In genomic region chr11:59219836-59220235, GRCh38 we compare ENCODE assay signal across 19 cellular contexts. TPM values are rescaled to one million over a fixed set of nuclear protein-coding genes. Genes with fewer than 3 reads are reported as not detected.
"Had no signal": no experiment of that assay in that cellular context is flagged by ENCODE, and none has a peak within 500 bp of the region (broad histone marks: within the 10 kb centered on the region; RNA-seq: fewer than 3 reads in every experiment).

No MANE protein-coding gene starts in this region.

- H3K4me3 Mint-ChIP-seq: endodermal cell, natural killer cell, neural crest cell had no signal

- H3K4me1 ChIP-seq: colonic mucosa had no signal

- H3K4me1 Mint-ChIP-seq: neural crest cell had no signal

- H3K27ac Mint-ChIP-seq: endodermal cell, natural killer cell had no signal

- H3K9me3 ChIP-seq: colonic mucosa, heart left ventricle, mucosa of descending colon, ovary, right atrium auricular region had no signal

- H3K9me3 Mint-ChIP-seq: endodermal cell, natural killer cell, neural crest cell had no signal

- DNase-seq: colonic mucosa; effector CD4-positive, alpha-beta T cell; endodermal cell; erythroblast; heart left ventricle; hippocampal formation; mammary epithelial cell; mucosa of descending colon; natural killer cell; nucleus accumbens; ovary; small intestine; stimulated activated CD4-positive, alpha-beta T cell treated with anti-CD3 and anti-CD28 coated beads, Interleukin-12 subunit alpha, Interleukin-12 subunit beta, amount 100 ng/mL, for 4 hours; stimulated activated naive CD4-positive, alpha-beta T cell treated with Interleukin-2 at 50 U/mL for 16 hours; trophoblast cell had no signal

- H3K27ac ChIP-seq: colonic mucosa, ovary, right atrium auricular region had no signal

- ATAC-seq: heart left ventricle, mucosa of descending colon, natural killer cell had no signal

- FAIRE-seq: endothelial cell of umbilical vein, frontal cortex, small intestine had no signal

- H3K36me3 ChIP-seq: colonic mucosa, heart left ventricle, ovary, right atrium auricular region had no signal

- H3K4me3 ChIP-seq: colonic mucosa, heart left ventricle, mucosa of descending colon, ovary, right atrium auricular region had no signal

- H3K36me3 Mint-ChIP-seq: natural killer cell had no signal

- H3K27me3 ChIP-seq: colonic mucosa, heart left ventricle, ovary, right atrium auricular region had no signal

RNA-seq across cellular contexts. Expression of gene MPEG1, which starts 7.1 kb away (rescaled TPM):
- polyA plus RNA-seq: endothelial cell of umbilical vein, mammary epithelial cell had no signal
